ENCODE assay signal across 15 cellular contexts in genomic region chr9:127768666-127769065, GRCh38. TPM values are rescaled to one million over a fixed set of nuclear protein-coding genes. Genes with fewer than 3 reads are reported as not detected.
A peak's percentile ranks its signal among the peaks of the same experiment; 100 is the strongest.
DNase-seq lines count a peak whose midpoint lies in the region; ATAC-seq and TF ChIP-seq lines count a peak whose summit lies in the region.
"Had no signal": no experiment of that assay in that cellular context is flagged by ENCODE, and none has a peak within 500 bp of the region (broad histone marks: within the 10 kb centered on the region; RNA-seq: fewer than 3 reads in every experiment).

No MANE protein-coding gene starts in this region.

- peaks cover 65 to 86% of the 10 kb centered on the region in 2 donors for H3K36me3 Mint-ChIP-seq in CD14-positive monocyte
- H3K36me3 Mint-ChIP-seq in neural progenitor cell, result no peaks in the 10 kb centered on the region

- DNase-seq in CD14-positive monocyte (ENCODE audit: low spot score), result no peak
- no peak for DNase-seq in NT2/D1 (ENCODE audit: low read depth, low spot score)
- DNase-seq in dermis blood vessel endothelial cell, result peak; percentile 62
- DNase-seq in neural progenitor cell (ENCODE audit: low spot score), result no peak
- no peak for DNase-seq in cerebellar cortex (ENCODE audit: low spot score)
- DNase-seq in NCI-H146 treated with DMSO at 0.1 percent for 48 hours (lab: John Stamatoyannopoulos, UW; ENCODE audit: unreplicated experiment), result no peak
- no peak for DNase-seq in NCI-H1694 (lab: John Stamatoyannopoulos, UW)
- DNase-seq: activated CD8-positive, alpha-beta memory T cell treated with anti-CD3 and anti-CD28 coated beads for 24 hours; midbrain; NCI-H524 treated with DMSO at 0.1 percent for 48 hours had no signal

- TF ChIP-seq CTCF in CD14-positive monocyte (IDR thresholded peaks at IDR 0.05) (no peak), neural progenitor cell (IDR thresholded peaks at IDR 0.05) (no peak)

- H3K4me3 ChIP-seq in NT2/D1 (ENCODE audit: insufficient read length, low read depth) (no peak overlapping the region), neural progenitor cell (no peak overlapping the region)
- H3K4me3 ChIP-seq: cardiac muscle cell, SJSA1 had no signal

- H3K27ac Mint-ChIP-seq in CD14-positive monocyte, result peak overlapping the region in 6 of 7 donors; percentile 31 to 88 (median 76)
- H3K27ac Mint-ChIP-seq in neural progenitor cell, result peak overlapping the region; percentile 4

- H3K27me3 Mint-ChIP-seq in CD14-positive monocyte (ENCODE audit: low read depth in 3 of 3) (peaks cover 0 to 3% (median 0%) of the 10 kb centered on the region in 3 donors), neural progenitor cell (ENCODE audit: insufficient read depth, low read depth) (peaks cover 26% of the 10 kb centered on the region)

- no peak overlapping the region for H3K4me3 Mint-ChIP-seq in CD14-positive monocyte
- peak overlapping the region; percentile 44 for H3K4me3 Mint-ChIP-seq in neural progenitor cell

- H3K36me3 ChIP-seq in NT2/D1 (ENCODE audit: insufficient read depth, insufficient read length, low read length) (peaks cover 3% of the 10 kb centered on the region), neural progenitor cell (no peaks in the 10 kb centered on the region)
- H3K36me3 ChIP-seq: cardiac muscle cell, SJSA1 had no signal

- peak overlapping the region; percentile 50 for H3K9ac ChIP-seq in NT2/D1 (ENCODE audit: insufficient read length, low read depth)
- H3K9ac ChIP-seq in neural progenitor cell, result no peak overlapping the region

- peaks cover 88% of the 10 kb centered on the region for H3K4me1 Mint-ChIP-seq in CD14-positive monocyte
- peaks cover 39% of the 10 kb centered on the region for H3K4me1 Mint-ChIP-seq in neural progenitor cell

- no peak for ATAC-seq in GM19328 (IDR thresholded peaks at IDR 0.05; ENCODE audit: unreplicated experiment)

- intact Hi-C loops in CD14-positive monocyte (cut with micrococcal nuclease), result no loop called here

- peaks cover 20% of the 10 kb centered on the region for H3F3A ChIP-seq in neural progenitor cell (ENCODE audit: low read depth)

- H3K27ac ChIP-seq in neural progenitor cell, result no peak overlapping the region
- H3K27ac ChIP-seq: cardiac muscle cell, SJSA1 had no signal

- H3K27me3 ChIP-seq in NT2/D1 (ENCODE audit: insufficient read depth, insufficient read length) (no peaks in the 10 kb centered on the region), neural progenitor cell (peaks cover 8% of the 10 kb centered on the region)
- H3K27me3 ChIP-seq: cardiac muscle cell, SJSA1 had no signal

- no peaks in the 10 kb centered on the region for H4K20me1 ChIP-seq in neural progenitor cell (ENCODE audit: low read depth)

- H3K9me3 ChIP-seq in NT2/D1 (ENCODE audit: insufficient read depth, low read length) (no peaks in the 10 kb centered on the region), neural progenitor cell (ENCODE audit: low read depth) (no peaks in the 10 kb centered on the region)
- H3K9me3 ChIP-seq: SJSA1 had no signal

- H3K79me2 ChIP-seq in neural progenitor cell (ENCODE audit: low read depth), result no peaks in the 10 kb centered on the region

- no peak overlapping the region for H3K4me2 ChIP-seq in neural progenitor cell

- no peaks in the 10 kb centered on the region for H3K9me3 Mint-ChIP-seq in CD14-positive monocyte
- no peaks in the 10 kb centered on the region for H3K9me3 Mint-ChIP-seq in neural progenitor cell

- H3K4me1 ChIP-seq in NT2/D1 (ENCODE audit: insufficient read depth, insufficient read length) (peaks cover 30% of the 10 kb centered on the region), neural progenitor cell (peaks cover 4% of the 10 kb centered on the region)

- no peak overlapping the region for H2AFZ ChIP-seq in neural progenitor cell (replicated peaks)

RNA-seq across cellular contexts. Expression of gene SH2D3C, which starts 9.8 kb away (rescaled TPM):
- 10 to 100 TPM; 11.5 to 20.5 TPM for polyA plus RNA-seq in CD14-positive monocyte
- total RNA-seq in dermis blood vessel endothelial cell (77.8 and 95.6 TPM in 2 replicates), neural progenitor cell (ENCODE audit: low replicate concordance) (1.8 and 1.9 TPM in 2 replicates)
- total RNA-seq: M059J, SJSA1 had no signal

RNA-seq across cellular contexts. Expression of gene CDK9, which starts 17.2 kb away (rescaled TPM):
- 10 to 100 TPM; 24.9 to 26.4 TPM for polyA plus RNA-seq in CD14-positive monocyte
- total RNA-seq in dermis blood vessel endothelial cell (102 and 116 TPM in 2 replicates), neural progenitor cell (ENCODE audit: low replicate concordance) (22.5 and 47.8 TPM in 2 replicates)

RNA-seq across cellular contexts. Expression of gene TOR2A, which starts 33.6 kb away (rescaled TPM):
- polyA plus RNA-seq in CD14-positive monocyte, result 10 to 100 TPM; 57.4 to 60.0 TPM
- 7.7 and 13.2 TPM in 2 replicates for total RNA-seq in dermis blood vessel endothelial cell
- 5.5 and 18.3 TPM in 2 replicates for total RNA-seq in neural progenitor cell (ENCODE audit: low replicate concordance)

RNA-seq across cellular contexts. Expression of gene FPGS, which starts 34.0 kb away (rescaled TPM):
- 10 to 100 TPM; 21.3 to 25.2 TPM for polyA plus RNA-seq in CD14-positive monocyte
- total RNA-seq in dermis blood vessel endothelial cell (64.2 and 93.8 TPM in 2 replicates), neural progenitor cell (ENCODE audit: low replicate concordance) (32.8 and 60.5 TPM in 2 replicates)

RNA-seq across cellular contexts. Expression of gene TTC16, which starts 52.8 kb away (rescaled TPM):
- under 1 TPM in 1 of 2 donors, not detected in 1; 0.04 TPM for polyA plus RNA-seq in CD14-positive monocyte
- total RNA-seq in dermis blood vessel endothelial cell (not detected in 2 replicates), neural progenitor cell (ENCODE audit: low replicate concordance) (not detected in 2 replicates)
- total RNA-seq: glomerular endothelial cell, M059J, SJSA1 had no signal
- polyA plus RNA-seq: cardiac muscle cell had no signal

Comparison
In these comparisons a context has a peak if more than half of its experiments do, and no peak if none do; other contexts are left out.
1. RNA of gene SH2D3C, which starts 9.8 kb away (total RNA-seq): 77.8 to 95.6 TPM in dermis blood vessel endothelial cell; 1.8 to 1.9 TPM in neural progenitor cell; every median in the first group is over 10 times any median in the second.